ENCODE assay signal across 1 cellular context in genomic region chr10:61793760-61794713, GRCh38.
TF ChIP-seq lines count a peak whose summit lies in the region.

No MANE protein-coding gene starts in this region.

TF ChIP-seq in IMR-90, 13 proteins besides CTCF, POLR2A, EP300 and RAD21:
- TF ChIP-seq RFX5 (IDR thresholded peaks at IDR 0.05; ENCODE audit: low read depth, low read length) (no peak), ELK1 (IDR thresholded peaks at IDR 0.05; ENCODE audit: borderline replicate concordance, low read depth, low read length) (no peak), FOS (IDR thresholded peaks at IDR 0.05; ENCODE audit: low read depth, low read length) (no peak), MXI1 (IDR thresholded peaks at IDR 0.05; ENCODE audit: borderline replicate concordance, low read depth, low read length) (no peak), USF2 (IDR thresholded peaks at IDR 0.05; ENCODE audit: low read depth, low read length) (no peak), CEBPB (IDR thresholded peaks at IDR 0.05; ENCODE audit: low read depth, low read length) (no peak), RCOR1 (IDR thresholded peaks at IDR 0.05; ENCODE audit: insufficient replicate concordance, low read length) (no peak), CHD1 (IDR thresholded peaks at IDR 0.05; ENCODE audit: low read depth, low read length) (no peak)
